In genomic region chr1:8294170-8294697, GRCh38 we compare ENCODE assay signal across 35 cellular contexts. TPM values are rescaled to one million over a fixed set of nuclear protein-coding genes. Genes with fewer than 3 reads are reported as not detected.
DNase-seq lines count a peak whose midpoint lies in the region; ATAC-seq and TF ChIP-seq lines count a peak whose summit lies in the region.
"Had no signal": no experiment of that assay in that cellular context is flagged by ENCODE, and none has a peak within 500 bp of the region (broad histone marks: within the 10 kb centered on the region; RNA-seq: fewer than 3 reads in every experiment).

No MANE protein-coding gene starts in this region.

- H3K4me3 ChIP-seq in HEK293 (ENCODE audit: low read depth, low read length): no peak overlapping the region
- no peak overlapping the region for H3K4me3 ChIP-seq in lung
- peak overlapping the region; percentile 6 to 57 for H3K4me3 ChIP-seq in stomach smooth muscle (ENCODE audit: low read length in 2 of 2)
- no peak overlapping the region for H3K4me3 ChIP-seq in right cardiac atrium (ENCODE audit: low read length)
- no peak overlapping the region for H3K4me3 ChIP-seq in prostate gland
- H3K4me3 ChIP-seq: A549, neural progenitor cell, PC-9, psoas muscle had no signal

- H3K4me3 Mint-ChIP-seq in activated CD8-positive, alpha-beta memory T cell treated with anti-CD3 and anti-CD28 coated beads, Interleukin-2, amount 10 ng/mL, durations not matched to agents 7 days and 5 days: no peak overlapping the region
- no peak overlapping the region for H3K4me3 Mint-ChIP-seq in activated naive CD8-positive, alpha-beta T cell treated with anti-CD3 and anti-CD28 coated beads for 36 hours
- H3K4me3 Mint-ChIP-seq: activated naive CD8-positive, alpha-beta T cell treated with anti-CD3 and anti-CD28 coated beads, Interleukin-2, amount 50 U/mL, for 24 hours; activated T-cell treated with anti-CD3 and anti-CD28 coated beads, Interleukin-2, amount 50 U/mL, for 72 hours; B cell; CD4-positive, alpha-beta memory T cell; effector memory CD8-positive, alpha-beta T cell; stimulated activated effector memory CD8-positive, alpha-beta T cell treated with anti-CD3 and anti-CD28 coated beads, Interleukin-12 subunit alpha, Interleukin-12 subunit beta, amount 100 ng/mL, for 72 hours; T-helper 17 cell had no signal

- H3K36me3 Mint-ChIP-seq in activated CD8-positive, alpha-beta memory T cell treated with anti-CD3 and anti-CD28 coated beads, Interleukin-2, amount 10 ng/mL, durations not matched to agents 7 days and 5 days: no peaks in the 10 kb centered on the region
- H3K36me3 Mint-ChIP-seq in activated naive CD8-positive, alpha-beta T cell treated with anti-CD3 and anti-CD28 coated beads for 36 hours: no peaks in the 10 kb centered on the region
- H3K36me3 Mint-ChIP-seq: CD4-positive, alpha-beta memory T cell; neural progenitor cell; stimulated activated effector memory CD8-positive, alpha-beta T cell treated with anti-CD3 and anti-CD28 coated beads, Interleukin-12 subunit alpha, Interleukin-12 subunit beta, amount 100 ng/mL, for 72 hours had no signal

- H3K36me3 ChIP-seq in HEK293 (ENCODE audit: control insufficient read depth in 2 of 2, insufficient read depth in 1 of 2, low read length in 2 of 2) (no peaks in the 10 kb centered on the region), lung (ENCODE audit: control insufficient read depth in 2 of 2, insufficient read depth in 2 of 2, low read length in 2 of 2) (no peaks in the 10 kb centered on the region), stomach smooth muscle (ENCODE audit: control insufficient read depth in 2 of 2, insufficient read depth in 2 of 2, low read length in 2 of 2) (no peaks in the 10 kb centered on the region), prostate gland (no peaks in the 10 kb centered on the region)
- H3K36me3 ChIP-seq: neural progenitor cell had no signal

- 62 to 85% methylated on average over 19 of the region's 19 CpGs for WGBS in lung, 2 donors
- WGBS in right cardiac atrium: 61% methylated on average over 19 of the region's 19 CpGs
- 69% methylated on average over 19 of the region's 19 CpGs for WGBS in prostate gland

- H3K9me3 ChIP-seq in HEK293 (ENCODE audit: control insufficient read depth, insufficient read depth, low read depth, low read length) (no peaks in the 10 kb centered on the region), lung (ENCODE audit: control insufficient read depth in 2 of 2, insufficient read depth in 1 of 2, low read length in 1 of 2) (no peaks in the 10 kb centered on the region), stomach smooth muscle (ENCODE audit: control insufficient read depth in 2 of 2, low read length in 2 of 2) (no peaks in the 10 kb centered on the region), right cardiac atrium (ENCODE audit: control insufficient read depth, low read length) (no peaks in the 10 kb centered on the region), prostate gland (no peaks in the 10 kb centered on the region)
- H3K9me3 ChIP-seq: A549, psoas muscle had no signal

- ATAC-seq in lung (ENCODE audit: insufficient read depth, low FRiP score): peak; percentile 27
- no peak for ATAC-seq in activated CD8-positive, alpha-beta memory T cell treated with anti-CD3 and anti-CD28 coated beads, Interleukin-2, amount 10 ng/mL, durations not matched to agents 7 days and 5 days
- ATAC-seq in right cardiac atrium: no peak
- ATAC-seq: A549; activated naive CD8-positive, alpha-beta T cell treated with anti-CD3 and anti-CD28 coated beads, Interleukin-2, amount 50 U/mL, for 24 hours; activated T-cell treated with anti-CD3 and anti-CD28 coated beads, Interleukin-2, amount 50 U/mL, for 72 hours; effector memory CD8-positive, alpha-beta T cell; psoas muscle; Right ventricle myocardium inferior; SK-N-SH treated with all-trans-retinoic acid at 6 μM for 48 hours; stimulated activated effector memory CD8-positive, alpha-beta T cell treated with anti-CD3 and anti-CD28 coated beads, Interleukin-12 subunit alpha, Interleukin-12 subunit beta, amount 100 ng/mL, for 72 hours; T-helper 17 cell had no signal

- no peaks in the 10 kb centered on the region for H3K27me3 Mint-ChIP-seq in activated CD8-positive, alpha-beta memory T cell treated with anti-CD3 and anti-CD28 coated beads, Interleukin-2, amount 10 ng/mL, durations not matched to agents 7 days and 5 days
- H3K27me3 Mint-ChIP-seq in activated naive CD8-positive, alpha-beta T cell treated with anti-CD3 and anti-CD28 coated beads for 36 hours: peaks cover 19% of the 10 kb centered on the region
- H3K27me3 Mint-ChIP-seq: activated naive CD8-positive, alpha-beta T cell treated with anti-CD3 and anti-CD28 coated beads, Interleukin-2, amount 50 U/mL, for 24 hours had no signal

- TF ChIP-seq CTCF in HEK293 (tag by site-specific recombination; IDR thresholded peaks at IDR 0.05) (no peak), lung (IDR thresholded peaks at IDR 0.05; ENCODE audit: control extremely low read depth, extremely low read depth) (no peak), prostate gland (IDR thresholded peaks at IDR 0.05) (no peak)

- POLR2A ChIA-PET in HEK293 (lab: Yijun Ruan, JAX): no interaction called here

- intact Hi-C loops in right cardiac atrium (cut with DNase I) (no loop called here), prostate gland (cut with DNase I) (no loop called here)

- H3K4me1 ChIP-seq in HEK293 (ENCODE audit: control insufficient read depth, insufficient read depth, low read length): no peaks in the 10 kb centered on the region
- H3K4me1 ChIP-seq in lung (ENCODE audit: control insufficient read depth in 2 of 2, insufficient read depth in 2 of 2, low read length in 2 of 2): no peaks in the 10 kb centered on the region
- H3K4me1 ChIP-seq in stomach smooth muscle (ENCODE audit: control insufficient read depth, insufficient read depth, low read length): peaks cover 4% of the 10 kb centered on the region
- H3K4me1 ChIP-seq in right cardiac atrium (ENCODE audit: control insufficient read depth, insufficient read depth, low read length): no peaks in the 10 kb centered on the region
- H3K4me1 ChIP-seq in prostate gland (replicated peaks): no peaks in the 10 kb centered on the region
- H3K4me1 ChIP-seq: neural progenitor cell, psoas muscle had no signal

- peak; percentile 34 for DNase-seq in fibroblast of gingiva (ENCODE audit: low read depth)
- peak; percentile 72 for DNase-seq in lung (ENCODE audit: low spot score)
- no peak for DNase-seq in activated CD8-positive, alpha-beta memory T cell treated with anti-CD3 and anti-CD28 coated beads, Interleukin-2, amount 10 ng/mL, durations not matched to agents 7 days and 5 days
- no peak for DNase-seq in activated naive CD8-positive, alpha-beta T cell treated with anti-CD3 and anti-CD28 coated beads for 36 hours
- no peak for DNase-seq in right cardiac atrium
- DNase-seq in prostate gland (ENCODE audit: low spot score): no peak
- DNase-seq: activated CD4-positive, alpha-beta T cell treated with anti-CD3 and anti-CD28 coated beads, Interleukin-2, amount 50 U/mL, for 48 hours; activated naive CD8-positive, alpha-beta T cell treated with anti-CD3 and anti-CD28 coated beads, Interleukin-2, amount 50 U/mL, for 24 hours; activated T-cell treated with anti-CD3 and anti-CD28 coated beads, Interleukin-2, amount 50 U/mL, for 72 hours; caudate nucleus; CD4-positive, alpha-beta memory T cell; effector memory CD8-positive, alpha-beta T cell; erythroblast; GOT3; hippocampal formation; left cardiac atrium; mesenchymal stem cell; MM.1S; NCI-H1105 treated with DMSO at 0.1 percent for 48 hours; NCI-H2029; NCI-H526; PC-9; psoas muscle; stimulated activated CD4-positive, alpha-beta T cell treated with anti-CD3 and anti-CD28 coated beads, Interleukin-15, amount 100 ng/mL, for 24 hours; substantia nigra; T-helper 17 cell had no signal

- no peak overlapping the region for H3K27ac Mint-ChIP-seq in activated CD8-positive, alpha-beta memory T cell treated with anti-CD3 and anti-CD28 coated beads, Interleukin-2, amount 10 ng/mL, durations not matched to agents 7 days and 5 days
- no peak overlapping the region for H3K27ac Mint-ChIP-seq in activated naive CD8-positive, alpha-beta T cell treated with anti-CD3 and anti-CD28 coated beads for 36 hours
- H3K27ac Mint-ChIP-seq: activated naive CD8-positive, alpha-beta T cell treated with anti-CD3 and anti-CD28 coated beads, Interleukin-2, amount 50 U/mL, for 24 hours; activated T-cell treated with anti-CD3 and anti-CD28 coated beads, Interleukin-2, amount 50 U/mL, for 72 hours; B cell; CD4-positive, alpha-beta memory T cell; stimulated activated effector memory CD8-positive, alpha-beta T cell treated with anti-CD3 and anti-CD28 coated beads, Interleukin-12 subunit alpha, Interleukin-12 subunit beta, amount 100 ng/mL, for 72 hours; T-helper 17 cell had no signal

- H3K27me3 ChIP-seq in lung (ENCODE audit: control insufficient read depth, insufficient read depth) (no peaks in the 10 kb centered on the region), stomach smooth muscle (ENCODE audit: control insufficient read depth in 1 of 2, insufficient read depth in 2 of 2, low read length in 2 of 2) (no peaks in the 10 kb centered on the region), right cardiac atrium (ENCODE audit: control insufficient read depth, insufficient read depth) (no peaks in the 10 kb centered on the region), prostate gland (replicated peaks; ENCODE audit: insufficient read depth) (no peaks in the 10 kb centered on the region)
- H3K27me3 ChIP-seq: neural progenitor cell had no signal

- CTCF ChIA-PET in HEK293 (lab: Yijun Ruan, JAX): interaction anchor here (0.6 to 1.5 kb wide), 7 partner anchors 14 to 312 kb away, joined by 3 to 9 read pairs (median 5); no protein-coding TSS in a partner anchor
- CTCF ChIA-PET in activated CD8-positive, alpha-beta memory T cell treated with anti-CD3 and anti-CD28 coated beads, Interleukin-2, amount 10 ng/mL, durations not matched to agents 7 days and 5 days (lab: Charles Lee): interaction anchor here (1.0 to 1.1 kb wide), 2 partner anchors 17 kb away, joined by 3 to 4 read pairs; no protein-coding TSS in a partner anchor

- H3K4me1 Mint-ChIP-seq in activated CD8-positive, alpha-beta memory T cell treated with anti-CD3 and anti-CD28 coated beads, Interleukin-2, amount 10 ng/mL, durations not matched to agents 7 days and 5 days: no peaks in the 10 kb centered on the region
- H3K4me1 Mint-ChIP-seq in activated naive CD8-positive, alpha-beta T cell treated with anti-CD3 and anti-CD28 coated beads for 36 hours: no peaks in the 10 kb centered on the region
- H3K4me1 Mint-ChIP-seq: activated naive CD8-positive, alpha-beta T cell treated with anti-CD3 and anti-CD28 coated beads, Interleukin-2, amount 50 U/mL, for 24 hours; B cell; CD4-positive, alpha-beta memory T cell; stimulated activated effector memory CD8-positive, alpha-beta T cell treated with anti-CD3 and anti-CD28 coated beads, Interleukin-12 subunit alpha, Interleukin-12 subunit beta, amount 100 ng/mL, for 72 hours; T-helper 17 cell had no signal

- H3K9me3 Mint-ChIP-seq in activated CD8-positive, alpha-beta memory T cell treated with anti-CD3 and anti-CD28 coated beads, Interleukin-2, amount 10 ng/mL, durations not matched to agents 7 days and 5 days (ENCODE audit: low read depth): no peaks in the 10 kb centered on the region
- H3K9me3 Mint-ChIP-seq in activated naive CD8-positive, alpha-beta T cell treated with anti-CD3 and anti-CD28 coated beads for 36 hours: no peaks in the 10 kb centered on the region
- H3K9me3 Mint-ChIP-seq: activated naive CD8-positive, alpha-beta T cell treated with anti-CD3 and anti-CD28 coated beads, Interleukin-2, amount 50 U/mL, for 24 hours; activated T-cell treated with anti-CD3 and anti-CD28 coated beads, Interleukin-2, amount 50 U/mL, for 72 hours; CD4-positive, alpha-beta memory T cell; effector memory CD8-positive, alpha-beta T cell; neural progenitor cell; stimulated activated effector memory CD8-positive, alpha-beta T cell treated with anti-CD3 and anti-CD28 coated beads, Interleukin-12 subunit alpha, Interleukin-12 subunit beta, amount 100 ng/mL, for 72 hours had no signal

- H3K9ac ChIP-seq in stomach smooth muscle (ENCODE audit: low read length in 2 of 2): no peak overlapping the region
- H3K9ac ChIP-seq: KMS-11, neural progenitor cell had no signal

- no peak for TF ChIP-seq POLR2A in prostate gland (IDR thresholded peaks at IDR 0.05)

- H3K27ac ChIP-seq in HEK293 (ENCODE audit: extremely low read depth, low read depth, low read length): no peak overlapping the region
- H3K27ac ChIP-seq in lung (ENCODE audit: low read depth in 1 of 2, low read length in 1 of 2): peak overlapping the region in 1 of 2 donors; percentile 76
- H3K27ac ChIP-seq in stomach smooth muscle (ENCODE audit: low read length): peak overlapping the region; percentile 6
- H3K27ac ChIP-seq in right cardiac atrium (ENCODE audit: low read length): no peak overlapping the region
- H3K27ac ChIP-seq in prostate gland: no peak overlapping the region
- H3K27ac ChIP-seq: A549, KMS-11, neural progenitor cell, PC-9, psoas muscle had no signal

RNA-seq across cellular contexts. Expression of gene SLC45A1, which starts 23.7 kb away (rescaled TPM):
- total RNA-seq in lung: 1 to 10 TPM in 1 of 2 donors, under 1 TPM in 1; 0.74 to 1.6 TPM
- polyA plus RNA-seq in lung: 1 to 10 TPM; 1.0 to 1.2 TPM
- under 1 TPM; 0.12 to 0.26 TPM for total RNA-seq in activated CD8-positive, alpha-beta memory T cell treated with anti-CD3 and anti-CD28 coated beads, Interleukin-2, amount 10 ng/mL, durations not matched to agents 7 days and 5 days
- total RNA-seq in activated naive CD8-positive, alpha-beta T cell treated with anti-CD3 and anti-CD28 coated beads for 36 hours: under 1 TPM; 0.12 to 0.28 TPM
- 1 to 10 TPM; 2.1 to 3.5 (median 2.8) TPM for total RNA-seq in right cardiac atrium
- 2.5 TPM for polyA plus RNA-seq in right cardiac atrium
- total RNA-seq in prostate gland: 1 to 10 TPM; 4.3 to 5.2 TPM

Comparison
In these comparisons a context has a peak if more than half of its experiments do, and no peak if none do; other contexts are left out.
1. H3K4me3 ChIP-seq: peak in stomach smooth muscle (2 of 2); none in HEK293 (single experiment), lung (single experiment), right cardiac atrium (single experiment) and prostate gland (0 of 2).
2. DNase-seq: peak in fibroblast of gingiva (single experiment) and lung (single experiment); none in activated CD8-positive, alpha-beta memory T cell treated with anti-CD3 and anti-CD28 coated beads, Interleukin-2, amount 10 ng/mL, durations not matched to agents 7 days and 5 days (single experiment), activated naive CD8-positive, alpha-beta T cell treated with anti-CD3 and anti-CD28 coated beads for 36 hours (single experiment), right cardiac atrium (0 of 3) and prostate gland (single experiment).